ENCODE assay signal across 1 cellular context in the genomic region with DNA sequence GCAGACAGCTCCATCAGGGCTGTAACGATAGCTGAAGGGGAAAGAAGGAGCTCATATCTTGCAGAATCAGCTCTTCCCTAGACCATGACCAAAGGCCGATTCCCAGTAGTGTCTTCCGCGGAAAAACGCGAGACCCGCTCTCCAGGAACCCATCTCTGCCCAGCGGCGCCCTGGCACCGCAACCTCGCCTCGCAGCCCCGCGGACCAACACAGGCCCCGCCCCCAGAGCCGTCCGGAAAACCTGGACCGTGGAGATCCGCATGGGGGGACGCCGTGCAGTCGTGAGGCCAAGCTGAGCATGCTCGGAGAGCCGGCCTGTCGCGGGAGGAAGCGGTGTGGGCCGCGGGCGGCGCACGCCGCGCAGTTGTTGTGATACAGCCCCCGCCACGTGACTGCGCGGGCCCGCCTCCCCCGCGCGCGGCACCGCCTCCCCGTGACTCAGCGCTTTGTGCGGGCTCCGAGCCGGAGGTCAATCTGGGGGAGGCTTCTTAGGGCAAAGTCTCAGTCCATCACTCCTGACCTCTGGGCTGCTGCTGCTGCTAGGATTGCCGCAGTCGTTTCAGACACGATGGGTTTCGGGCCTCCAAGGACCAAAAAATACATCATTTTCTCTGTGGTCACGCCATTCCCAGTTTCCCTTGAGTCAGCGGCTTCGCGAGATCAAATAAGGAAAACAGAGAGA.
TF ChIP-seq lines count a peak whose summit lies in the region.

No MANE protein-coding gene starts in this region.

TF ChIP-seq in HepG2, 621 proteins besides CTCF, POLR2A, EP300 and RAD21 (continued from another document and continues in another):
- no peak for TF ChIP-seq CSRNP2 (CRISPR knock-in tag; conservative IDR thresholded peaks at IDR 0.05; ENCODE audit: low read depth)
- no peak for TF ChIP-seq NBN (conservative IDR thresholded peaks at IDR 0.05)
- no peak; the same call in 1 of the 2 replicates for TF ChIP-seq ETV6 (CRISPR knock-in tag; conservative IDR thresholded peaks at IDR 0.05)
- peak; percentile 76; the same call in 1 of the 2 replicates for TF ChIP-seq EEA1 (CRISPR knock-in tag; IDR thresholded peaks at IDR 0.05; ENCODE audit: borderline replicate concordance)
- 0 out of 2 replicates have a peak, but pooled peaks have one; percentile 57 for TF ChIP-seq CC2D1A (CRISPR knock-in tag; IDR thresholded peaks at IDR 0.05)
- TF ChIP-seq ZNF616 (CRISPR knock-in tag; IDR thresholded peaks at IDR 0.05; ENCODE audit: low read depth) = no peak
- peak; percentile 91; the same call in 1 of the 2 replicates for TF ChIP-seq ZIK1 (CRISPR knock-in tag; IDR thresholded peaks at IDR 0.05; ENCODE audit: borderline replicate concordance, low read depth)
- TF ChIP-seq MYPOP (CRISPR knock-in tag; IDR thresholded peaks at IDR 0.05) = peak; percentile 99
- TF ChIP-seq ZNF619 (CRISPR knock-in tag; IDR thresholded peaks at IDR 0.05) = peak; percentile 90
- TF ChIP-seq, protein P1, sequence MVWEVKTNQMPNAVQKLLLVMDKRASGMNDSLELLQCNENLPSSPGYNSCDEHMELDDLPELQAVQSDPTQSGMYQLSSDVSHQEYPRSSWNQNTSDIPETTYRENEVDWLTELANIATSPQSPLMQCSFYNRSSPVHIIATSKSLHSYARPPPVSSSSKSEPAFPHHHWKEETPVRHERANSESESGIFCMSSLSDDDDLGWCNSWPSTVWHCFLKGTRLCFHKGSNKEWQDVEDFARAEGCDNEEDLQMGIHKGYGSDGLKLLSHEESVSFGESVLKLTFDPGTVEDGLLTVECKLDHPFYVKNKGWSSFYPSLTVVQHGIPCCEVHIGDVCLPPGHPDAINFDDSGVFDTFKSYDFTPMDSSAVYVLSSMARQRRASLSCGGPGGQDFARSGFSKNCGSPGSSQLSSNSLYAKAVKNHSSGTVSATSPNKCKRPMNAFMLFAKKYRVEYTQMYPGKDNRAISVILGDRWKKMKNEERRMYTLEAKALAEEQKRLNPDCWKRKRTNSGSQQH (CRISPR knock-in tag; IDR thresholded peaks at IDR 0.05; ENCODE audit: low read depth) = peak; percentile 87
- 0 out of 2 replicates have a peak, but pooled peaks have one; percentile 49 for TF ChIP-seq NFIC (IDR thresholded peaks at IDR 0.05; ENCODE audit: low read length)
- peak; percentile 98 for TF ChIP-seq YEATS4 (CRISPR knock-in tag; IDR thresholded peaks at IDR 0.05; ENCODE audit: borderline replicate concordance)
- TF ChIP-seq, protein P2, sequence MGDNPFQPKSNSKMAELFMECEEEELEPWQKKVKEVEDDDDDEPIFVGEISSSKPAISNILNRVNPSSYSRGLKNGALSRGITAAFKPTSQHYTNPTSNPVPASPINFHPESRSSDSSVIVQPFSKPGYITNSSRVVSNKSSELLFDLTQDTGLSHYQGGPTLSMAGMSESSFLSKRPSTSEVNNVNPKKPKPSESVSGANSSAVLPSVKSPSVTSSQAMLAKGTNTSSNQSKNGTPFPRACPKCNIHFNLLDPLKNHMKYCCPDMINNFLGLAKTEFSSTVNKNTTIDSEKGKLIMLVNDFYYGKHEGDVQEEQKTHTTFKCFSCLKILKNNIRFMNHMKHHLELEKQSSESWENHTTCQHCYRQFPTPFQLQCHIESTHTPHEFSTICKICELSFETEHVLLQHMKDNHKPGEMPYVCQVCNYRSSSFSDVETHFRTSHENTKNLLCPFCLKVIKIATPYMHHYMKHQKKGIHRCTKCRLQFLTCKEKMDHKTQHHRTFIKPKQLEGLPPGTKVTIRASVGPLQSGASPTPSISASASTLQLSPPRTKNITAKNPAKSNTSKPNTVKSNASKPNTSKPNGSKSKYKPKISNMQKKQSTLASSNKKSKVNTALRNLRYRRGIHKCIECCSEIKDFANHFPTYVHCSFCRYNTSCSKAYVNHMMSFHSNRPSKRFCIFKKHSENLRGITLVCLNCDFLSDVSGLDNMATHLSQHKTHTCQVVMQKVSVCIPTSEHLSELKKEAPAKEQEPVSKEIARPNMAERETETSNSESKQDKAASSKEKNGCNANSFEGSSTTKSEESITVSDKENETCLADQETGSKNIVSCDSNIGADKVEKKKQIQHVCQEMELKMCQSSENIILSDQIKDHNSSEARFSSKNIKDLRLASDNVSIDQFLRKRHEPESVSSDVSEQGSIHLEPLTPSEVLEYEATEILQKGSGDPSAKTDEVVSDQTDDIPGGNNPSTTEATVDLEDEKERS (CRISPR knock-in tag; IDR thresholded peaks at IDR 0.05) = no peak; the same call in 1 of the 2 replicates
- peak; percentile 99 for TF ChIP-seq HDAC1 (CRISPR knock-in tag; IDR thresholded peaks at IDR 0.05)
- TF ChIP-seq, protein P3, sequence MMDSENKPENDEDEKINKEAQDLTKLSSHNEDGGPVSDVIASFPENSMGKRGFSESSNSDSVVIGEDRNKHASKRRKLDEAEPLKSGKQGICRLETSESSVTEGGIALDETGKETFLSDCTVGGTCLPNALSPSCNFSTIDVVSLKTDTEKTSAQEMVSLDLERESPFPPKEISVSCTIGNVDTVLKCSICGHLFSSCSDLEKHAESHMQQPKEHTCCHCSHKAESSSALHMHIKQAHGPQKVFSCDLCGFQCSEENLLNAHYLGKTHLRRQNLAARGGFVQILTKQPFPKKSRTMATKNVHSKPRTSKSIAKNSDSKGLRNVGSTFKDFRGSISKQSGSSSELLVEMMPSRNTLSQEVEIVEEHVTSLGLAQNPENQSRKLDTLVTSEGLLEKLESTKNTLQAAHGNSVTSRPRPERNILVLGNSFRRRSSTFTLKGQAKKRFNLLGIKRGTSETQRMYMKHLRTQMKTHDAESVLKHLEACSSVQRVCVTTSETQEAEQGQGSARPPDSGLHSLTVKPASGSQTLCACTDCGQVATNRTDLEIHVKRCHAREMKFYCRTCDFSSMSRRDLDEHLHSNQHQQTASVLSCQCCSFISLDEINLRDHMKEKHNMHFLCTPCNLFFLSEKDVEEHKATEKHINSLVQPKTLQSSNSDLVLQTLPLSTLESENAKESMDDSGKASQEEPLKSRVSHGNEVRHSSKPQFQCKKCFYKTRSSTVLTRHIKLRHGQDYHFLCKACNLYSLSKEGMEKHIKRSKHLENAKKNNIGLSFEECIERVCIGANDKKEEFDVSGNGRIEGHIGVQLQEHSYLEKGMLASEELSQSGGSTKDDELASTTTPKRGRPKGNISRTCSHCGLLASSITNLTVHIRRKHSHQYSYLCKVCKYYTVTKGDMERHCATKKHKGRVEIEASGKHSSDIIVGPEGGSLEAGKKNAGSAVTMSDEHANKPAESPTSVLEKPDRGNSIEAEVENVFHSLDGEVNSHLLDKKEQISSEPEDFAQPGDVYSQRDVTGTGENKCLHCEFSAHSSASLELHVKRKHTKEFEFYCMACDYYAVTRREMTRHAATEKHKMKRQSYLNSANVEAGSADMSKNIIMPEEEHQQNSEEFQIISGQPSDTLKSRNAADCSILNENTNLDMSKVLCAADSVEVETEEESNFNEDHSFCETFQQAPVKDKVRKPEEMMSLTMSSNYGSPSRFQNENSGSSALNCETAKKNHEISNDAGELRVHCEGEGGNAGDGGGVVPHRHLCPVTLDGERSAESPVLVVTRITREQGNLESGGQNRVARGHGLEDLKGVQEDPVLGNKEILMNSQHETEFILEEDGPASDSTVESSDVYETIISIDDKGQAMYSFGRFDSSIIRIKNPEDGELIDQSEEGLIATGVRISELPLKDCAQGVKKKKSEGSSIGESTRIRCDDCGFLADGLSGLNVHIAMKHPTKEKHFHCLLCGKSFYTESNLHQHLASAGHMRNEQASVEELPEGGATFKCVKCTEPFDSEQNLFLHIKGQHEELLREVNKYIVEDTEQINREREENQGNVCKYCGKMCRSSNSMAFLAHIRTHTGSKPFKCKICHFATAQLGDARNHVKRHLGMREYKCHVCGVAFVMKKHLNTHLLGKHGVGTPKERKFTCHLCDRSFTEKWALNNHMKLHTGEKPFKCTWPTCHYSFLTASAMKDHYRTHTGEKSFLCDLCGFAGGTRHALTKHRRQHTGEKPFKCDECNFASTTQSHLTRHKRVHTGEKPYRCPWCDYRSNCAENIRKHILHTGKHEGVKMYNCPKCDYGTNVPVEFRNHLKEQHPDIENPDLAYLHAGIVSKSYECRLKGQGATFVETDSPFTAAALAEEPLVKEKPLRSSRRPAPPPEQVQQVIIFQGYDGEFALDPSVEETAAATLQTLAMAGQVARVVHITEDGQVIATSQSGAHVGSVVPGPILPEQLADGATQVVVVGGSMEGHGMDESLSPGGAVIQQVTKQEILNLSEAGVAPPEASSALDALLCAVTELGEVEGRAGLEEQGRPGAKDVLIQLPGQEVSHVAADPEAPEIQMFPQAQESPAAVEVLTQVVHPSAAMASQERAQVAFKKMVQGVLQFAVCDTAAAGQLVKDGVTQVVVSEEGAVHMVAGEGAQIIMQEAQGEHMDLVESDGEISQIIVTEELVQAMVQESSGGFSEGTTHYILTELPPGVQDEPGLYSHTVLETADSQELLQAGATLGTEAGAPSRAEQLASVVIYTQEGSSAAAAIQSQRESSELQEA (CRISPR knock-in tag; IDR thresholded peaks at IDR 0.05; ENCODE audit: not compliant biosample characterization) = peak; percentile 99
- no peak for TF ChIP-seq ZNF382 (CRISPR knock-in tag; IDR thresholded peaks at IDR 0.05; ENCODE audit: borderline replicate concordance)
- TF ChIP-seq ZNF567 (CRISPR knock-in tag; IDR thresholded peaks at IDR 0.05; ENCODE audit: borderline replicate concordance) = peak; percentile 91; the same call in 1 of the 2 replicates
- TF ChIP-seq HES4 (CRISPR knock-in tag; IDR thresholded peaks at IDR 0.05; ENCODE audit: borderline replicate concordance) = peak; percentile 94
- TF ChIP-seq CCAR2 (optimal IDR thresholded peaks at IDR 0.05; ENCODE audit: low read depth, low read length) = no peak
- TF ChIP-seq, protein P4, sequence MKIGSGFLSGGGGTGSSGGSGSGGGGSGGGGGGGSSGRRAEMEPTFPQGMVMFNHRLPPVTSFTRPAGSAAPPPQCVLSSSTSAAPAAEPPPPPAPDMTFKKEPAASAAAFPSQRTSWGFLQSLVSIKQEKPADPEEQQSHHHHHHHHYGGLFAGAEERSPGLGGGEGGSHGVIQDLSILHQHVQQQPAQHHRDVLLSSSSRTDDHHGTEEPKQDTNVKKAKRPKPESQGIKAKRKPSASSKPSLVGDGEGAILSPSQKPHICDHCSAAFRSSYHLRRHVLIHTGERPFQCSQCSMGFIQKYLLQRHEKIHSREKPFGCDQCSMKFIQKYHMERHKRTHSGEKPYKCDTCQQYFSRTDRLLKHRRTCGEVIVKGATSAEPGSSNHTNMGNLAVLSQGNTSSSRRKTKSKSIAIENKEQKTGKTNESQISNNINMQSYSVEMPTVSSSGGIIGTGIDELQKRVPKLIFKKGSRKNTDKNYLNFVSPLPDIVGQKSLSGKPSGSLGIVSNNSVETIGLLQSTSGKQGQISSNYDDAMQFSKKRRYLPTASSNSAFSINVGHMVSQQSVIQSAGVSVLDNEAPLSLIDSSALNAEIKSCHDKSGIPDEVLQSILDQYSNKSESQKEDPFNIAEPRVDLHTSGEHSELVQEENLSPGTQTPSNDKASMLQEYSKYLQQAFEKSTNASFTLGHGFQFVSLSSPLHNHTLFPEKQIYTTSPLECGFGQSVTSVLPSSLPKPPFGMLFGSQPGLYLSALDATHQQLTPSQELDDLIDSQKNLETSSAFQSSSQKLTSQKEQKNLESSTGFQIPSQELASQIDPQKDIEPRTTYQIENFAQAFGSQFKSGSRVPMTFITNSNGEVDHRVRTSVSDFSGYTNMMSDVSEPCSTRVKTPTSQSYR (CRISPR knock-in tag; IDR thresholded peaks at IDR 0.05; ENCODE audit: borderline replicate concordance) = peak; percentile 71; the same call in 1 of the 2 replicates
- no peak for TF ChIP-seq MATR3 (CRISPR knock-in tag; IDR thresholded peaks at IDR 0.05)
- TF ChIP-seq, protein P5, sequence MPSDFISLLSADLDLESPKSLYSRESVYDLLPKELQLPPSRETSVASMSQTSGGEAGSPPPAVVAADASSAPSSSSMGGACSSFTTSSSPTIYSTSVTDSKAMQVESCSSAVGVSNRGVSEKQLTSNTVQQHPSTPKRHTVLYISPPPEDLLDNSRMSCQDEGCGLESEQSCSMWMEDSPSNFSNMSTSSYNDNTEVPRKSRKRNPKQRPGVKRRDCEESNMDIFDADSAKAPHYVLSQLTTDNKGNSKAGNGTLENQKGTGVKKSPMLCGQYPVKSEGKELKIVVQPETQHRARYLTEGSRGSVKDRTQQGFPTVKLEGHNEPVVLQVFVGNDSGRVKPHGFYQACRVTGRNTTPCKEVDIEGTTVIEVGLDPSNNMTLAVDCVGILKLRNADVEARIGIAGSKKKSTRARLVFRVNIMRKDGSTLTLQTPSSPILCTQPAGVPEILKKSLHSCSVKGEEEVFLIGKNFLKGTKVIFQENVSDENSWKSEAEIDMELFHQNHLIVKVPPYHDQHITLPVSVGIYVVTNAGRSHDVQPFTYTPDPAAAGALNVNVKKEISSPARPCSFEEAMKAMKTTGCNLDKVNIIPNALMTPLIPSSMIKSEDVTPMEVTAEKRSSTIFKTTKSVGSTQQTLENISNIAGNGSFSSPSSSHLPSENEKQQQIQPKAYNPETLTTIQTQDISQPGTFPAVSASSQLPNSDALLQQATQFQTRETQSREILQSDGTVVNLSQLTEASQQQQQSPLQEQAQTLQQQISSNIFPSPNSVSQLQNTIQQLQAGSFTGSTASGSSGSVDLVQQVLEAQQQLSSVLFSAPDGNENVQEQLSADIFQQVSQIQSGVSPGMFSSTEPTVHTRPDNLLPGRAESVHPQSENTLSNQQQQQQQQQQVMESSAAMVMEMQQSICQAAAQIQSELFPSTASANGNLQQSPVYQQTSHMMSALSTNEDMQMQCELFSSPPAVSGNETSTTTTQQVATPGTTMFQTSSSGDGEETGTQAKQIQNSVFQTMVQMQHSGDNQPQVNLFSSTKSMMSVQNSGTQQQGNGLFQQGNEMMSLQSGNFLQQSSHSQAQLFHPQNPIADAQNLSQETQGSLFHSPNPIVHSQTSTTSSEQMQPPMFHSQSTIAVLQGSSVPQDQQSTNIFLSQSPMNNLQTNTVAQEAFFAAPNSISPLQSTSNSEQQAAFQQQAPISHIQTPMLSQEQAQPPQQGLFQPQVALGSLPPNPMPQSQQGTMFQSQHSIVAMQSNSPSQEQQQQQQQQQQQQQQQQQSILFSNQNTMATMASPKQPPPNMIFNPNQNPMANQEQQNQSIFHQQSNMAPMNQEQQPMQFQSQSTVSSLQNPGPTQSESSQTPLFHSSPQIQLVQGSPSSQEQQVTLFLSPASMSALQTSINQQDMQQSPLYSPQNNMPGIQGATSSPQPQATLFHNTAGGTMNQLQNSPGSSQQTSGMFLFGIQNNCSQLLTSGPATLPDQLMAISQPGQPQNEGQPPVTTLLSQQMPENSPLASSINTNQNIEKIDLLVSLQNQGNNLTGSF (CRISPR knock-in tag; IDR thresholded peaks at IDR 0.05) = peak; percentile 91
- peak; percentile 90 for TF ChIP-seq YEATS2 (CRISPR knock-in tag; IDR thresholded peaks at IDR 0.05; ENCODE audit: borderline replicate concordance)
- TF ChIP-seq MXI1 (IDR thresholded peaks at IDR 0.05; ENCODE audit: borderline replicate concordance, low read depth, low read length) = peak; percentile 99
- peak; percentile 85 for TF ChIP-seq ZNF777 (CRISPR knock-in tag; IDR thresholded peaks at IDR 0.05)
